ENCODE assay signal across 8 cellular contexts in the genomic region with DNA sequence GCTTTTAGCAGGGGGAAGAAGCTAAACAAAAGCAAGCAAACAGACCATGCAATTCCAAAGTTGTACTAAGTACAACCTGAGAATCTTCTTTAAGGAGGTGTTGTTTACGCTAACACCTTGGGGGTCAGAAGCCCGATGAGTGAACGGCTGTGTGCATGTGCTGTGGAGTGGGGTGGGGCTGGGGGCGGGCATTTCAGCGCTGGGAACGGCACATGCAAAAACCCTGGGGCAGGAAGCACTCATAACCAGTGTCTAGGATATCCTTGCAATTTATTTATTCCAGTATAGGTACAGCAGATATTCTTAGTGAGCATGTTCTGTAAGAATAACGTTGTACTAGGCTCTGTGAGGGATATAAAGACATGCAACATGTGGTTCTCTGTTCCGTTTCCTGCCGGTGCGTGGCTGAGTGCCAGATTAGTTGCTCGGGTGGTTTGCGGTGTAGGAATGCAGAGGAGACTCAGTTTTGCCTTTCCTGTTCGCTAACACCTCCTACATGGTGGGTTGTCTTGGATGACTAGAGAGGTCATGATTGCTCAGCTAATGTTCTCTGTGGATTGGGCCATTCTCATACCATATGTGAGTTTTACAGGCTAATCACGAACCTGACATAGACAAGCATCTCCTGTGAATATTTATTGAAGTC. TPM values are rescaled to one million over a fixed set of nuclear protein-coding genes. Genes with fewer than 3 reads are reported as not detected.
DNase-seq lines count a peak whose midpoint lies in the region; ATAC-seq, FAIRE-seq and TF ChIP-seq lines count a peak whose summit lies in the region.

No MANE protein-coding gene starts in this region.

- WGBS in right cardiac atrium = 41% methylated on average over 14 of the region's 14 CpGs

- peaks cover 82% of the 10 kb centered on the region for H3K36me3 Mint-ChIP-seq in activated T-helper 2 cell treated with anti-CD3 and anti-CD28 coated beads, Interferon-gamma antibody, Interleukin-2, Interleukin-4, amounts not matched to agents 10 μg/mL and 5 μg/mL and 100 μg/mL, durations not matched to agents 14 hours and 24 hours and 36 hours (ENCODE audit: low read depth)

- no peaks in the 10 kb centered on the region for H3K27me3 Mint-ChIP-seq in activated T-helper 2 cell treated with anti-CD3 and anti-CD28 coated beads, Interferon-gamma antibody, Interleukin-2, Interleukin-4, amounts not matched to agents 10 μg/mL and 5 μg/mL and 100 μg/mL, durations not matched to agents 14 hours and 24 hours and 36 hours (ENCODE audit: low read depth)

- ATAC-seq in HG02852 (IDR thresholded peaks at IDR 0.05; ENCODE audit: unreplicated experiment) = peak; percentile 92
- ATAC-seq in right cardiac atrium = peak in 1 of 2 donors; percentile 53
- ATAC-seq in GM19455 (IDR thresholded peaks at IDR 0.05; ENCODE audit: unreplicated experiment) = no peak

- H3K9me3 Mint-ChIP-seq in activated T-helper 2 cell treated with anti-CD3 and anti-CD28 coated beads, Interferon-gamma antibody, Interleukin-2, Interleukin-4, amounts not matched to agents 10 μg/mL and 5 μg/mL and 100 μg/mL, durations not matched to agents 14 hours and 24 hours and 36 hours = peaks cover 8% of the 10 kb centered on the region

- TF ChIP-seq POLR2A in GM12892 (IDR thresholded peaks at IDR 0.05; ENCODE audit: low read depth, low read length) (no peak), vagina (IDR thresholded peaks at IDR 0.05) (no peak)

- H3K27ac Mint-ChIP-seq in activated T-helper 2 cell treated with anti-CD3 and anti-CD28 coated beads, Interferon-gamma antibody, Interleukin-2, Interleukin-4, amounts not matched to agents 10 μg/mL and 5 μg/mL and 100 μg/mL, durations not matched to agents 14 hours and 24 hours and 36 hours = peak overlapping the region; percentile 94

- peak; percentile 33 for DNase-seq in GM12892 (ENCODE audit: insufficient read length)
- peak; percentile 95 for DNase-seq in RPMI7951 (ENCODE audit: low read depth)
- peak; percentile 80 for DNase-seq in activated T-helper 2 cell treated with anti-CD3 and anti-CD28 coated beads, Interferon-gamma antibody, Interleukin-2, Interleukin-4, amounts not matched to agents 10 μg/mL and 5 μg/mL and 100 μg/mL, durations not matched to agents 14 hours and 24 hours and 36 hours (ENCODE audit: low spot score)
- peak; percentile 16 to 74 (median 68) for DNase-seq in right cardiac atrium
- peak; percentile 68 for DNase-seq in stimulated activated CD8-positive, alpha-beta memory T cell treated with anti-CD3 and anti-CD28 coated beads, Interleukin-12 subunit alpha, Interleukin-12 subunit beta, amount 100 ng/mL, for 24 hours (ENCODE audit: extremely low read depth)
- DNase-seq in vagina (ENCODE audit: extremely low spot score in 2 of 2) = no peak

- H3K9me3 ChIP-seq in right cardiac atrium (ENCODE audit: control insufficient read depth, low read length) = no peaks in the 10 kb centered on the region
- H3K9me3 ChIP-seq in vagina = no peaks in the 10 kb centered on the region

- intact Hi-C loops in activated T-helper 2 cell treated with anti-CD3 and anti-CD28 coated beads, Interferon-gamma antibody, Interleukin-2, Interleukin-4, amounts not matched to agents 10 μg/mL and 5 μg/mL and 100 μg/mL, durations not matched to agents 14 hours and 24 hours and 36 hours (cut with micrococcal nuclease) = loop anchor here (1.0 to 10.0 kb wide), 10 partner anchors 8 to 1202 kb away; a partner anchor contains a TSS
- intact Hi-C loops in right cardiac atrium (cut with DNase I) (no loop called here), vagina (cut with DNase I) (no loop called here)

- peaks cover 74% of the 10 kb centered on the region for H3K4me1 Mint-ChIP-seq in activated T-helper 2 cell treated with anti-CD3 and anti-CD28 coated beads, Interferon-gamma antibody, Interleukin-2, Interleukin-4, amounts not matched to agents 10 μg/mL and 5 μg/mL and 100 μg/mL, durations not matched to agents 14 hours and 24 hours and 36 hours (ENCODE audit: low read depth)

- H3K27ac ChIP-seq in right cardiac atrium (ENCODE audit: low read length) (no peak overlapping the region), vagina (no peak overlapping the region)

- peak; percentile 95 for FAIRE-seq in GM12892 (lab: Jason Lieb, UNC)

- peak overlapping the region; percentile 90 for H3K4me3 Mint-ChIP-seq in activated T-helper 2 cell treated with anti-CD3 and anti-CD28 coated beads, Interferon-gamma antibody, Interleukin-2, Interleukin-4, amounts not matched to agents 10 μg/mL and 5 μg/mL and 100 μg/mL, durations not matched to agents 14 hours and 24 hours and 36 hours (ENCODE audit: low read depth)

- no peaks in the 10 kb centered on the region for H3K36me3 ChIP-seq in vagina

- H3K27me3 ChIP-seq in right cardiac atrium (ENCODE audit: control insufficient read depth, insufficient read depth) (no peaks in the 10 kb centered on the region), vagina (no peaks in the 10 kb centered on the region)

- no peaks in the 10 kb centered on the region for H3K4me1 ChIP-seq in right cardiac atrium (ENCODE audit: control insufficient read depth, insufficient read depth, low read length)
- H3K4me1 ChIP-seq in vagina = no peaks in the 10 kb centered on the region

- no peak for TF ChIP-seq CTCF in vagina (IDR thresholded peaks at IDR 0.05)

- H3K4me3 ChIP-seq in right cardiac atrium (ENCODE audit: low read length) (no peak overlapping the region), vagina (no peak overlapping the region)

RNA-seq across cellular contexts. Expression of a gene that starts 3.7 kb away (rescaled TPM):
- polyA plus RNA-seq in GM12892 (2012; ENCODE audit: missing spikeins) = not detected
- not detected in 2 replicates for total RNA-seq in RPMI7951 (2014; rRNA removed; shearing (Covaris generic))
- total RNA-seq in activated T-helper 2 cell treated with anti-CD3 and anti-CD28 coated beads, Interferon-gamma antibody, Interleukin-2, Interleukin-4, amounts not matched to agents 10 μg/mL and 5 μg/mL and 100 μg/mL, durations not matched to agents 14 hours and 24 hours and 36 hours = 22.5 and 23.7 TPM in 2 replicates
- total RNA-seq in right cardiac atrium = under 1 TPM in 2 of 4 donors, not detected in 2; 0.12 to 0.29 TPM
- 0.07 TPM for polyA plus RNA-seq in right cardiac atrium
- not detected for total RNA-seq in vagina

Comparison
In these comparisons a context has a peak if more than half of its experiments do, and no peak if none do; other contexts are left out.
1. DNase-seq: peak in GM12892 (single experiment), RPMI7951 (single experiment), activated T-helper 2 cell treated with anti-CD3 and anti-CD28 coated beads, Interferon-gamma antibody, Interleukin-2, Interleukin-4, amounts not matched to agents 10 μg/mL and 5 μg/mL and 100 μg/mL, durations not matched to agents 14 hours and 24 hours and 36 hours (single experiment), right cardiac atrium (3 of 3) and stimulated activated CD8-positive, alpha-beta memory T cell treated with anti-CD3 and anti-CD28 coated beads, Interleukin-12 subunit alpha, Interleukin-12 subunit beta, amount 100 ng/mL, for 24 hours (single experiment); none in vagina (0 of 2).
2. RNA of a gene that starts 3.7 kb away (total RNA-seq): 22.5 to 23.7 TPM in activated T-helper 2 cell treated with anti-CD3 and anti-CD28 coated beads, Interferon-gamma antibody, Interleukin-2, Interleukin-4, amounts not matched to agents 10 μg/mL and 5 μg/mL and 100 μg/mL, durations not matched to agents 14 hours and 24 hours and 36 hours; not detected in vagina (single experiment), 0.12 to 0.29 TPM in right cardiac atrium and not detected in RPMI7951; every median in the first group is over 10 times any median in the second.